Comparison of ENCODE assay signal across 1 cellular context in the genomic region with DNA sequence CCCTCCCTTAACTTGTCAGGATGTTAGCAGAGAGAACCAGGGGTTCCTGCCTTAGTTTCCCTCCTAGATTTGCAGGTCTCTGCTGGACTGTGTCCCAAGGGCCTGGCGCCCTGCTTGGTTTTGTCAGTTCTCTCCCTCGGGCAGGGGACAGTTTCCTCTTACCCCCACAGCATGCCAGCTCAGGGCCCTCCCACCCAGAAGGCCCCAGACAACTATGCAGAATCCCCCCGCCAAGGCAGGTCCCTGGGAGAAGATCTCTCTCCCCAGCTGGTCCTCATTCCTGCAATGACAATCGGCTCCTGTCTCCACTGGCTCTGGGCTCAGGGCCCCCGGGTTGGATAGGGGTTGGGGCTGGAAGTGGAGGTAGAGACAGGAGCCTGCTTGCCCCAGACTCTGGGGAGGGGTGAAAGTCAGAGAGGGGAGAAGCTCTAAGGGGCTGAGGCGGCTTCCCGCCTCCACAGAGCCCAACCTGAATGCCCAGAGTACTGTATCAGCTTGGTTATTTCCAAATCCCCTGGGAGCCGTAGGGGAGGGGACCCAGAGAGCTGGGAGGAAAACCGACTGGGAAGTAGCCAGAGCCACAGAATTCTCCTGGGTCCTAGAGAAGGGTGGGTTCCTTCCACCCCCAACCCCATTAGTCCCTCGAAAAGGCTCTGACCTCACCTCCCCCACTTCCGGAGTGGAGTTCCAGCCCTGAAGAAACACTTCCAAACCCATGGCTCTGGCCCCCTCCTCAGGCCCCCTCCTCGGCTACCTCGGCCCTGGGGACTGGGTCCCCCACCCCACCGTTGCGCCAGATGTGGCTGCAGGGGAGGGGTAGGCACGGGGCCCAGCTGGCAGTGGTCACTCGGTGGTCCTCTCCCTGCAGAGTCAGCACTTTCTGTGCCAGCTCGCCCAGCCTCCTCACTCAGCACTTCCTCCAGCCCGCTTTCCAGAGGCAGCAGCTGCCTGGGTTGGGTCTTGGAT.
TF ChIP-seq lines count a peak whose summit lies in the region.

No MANE protein-coding gene starts in this region.

TF ChIP-seq in HepG2, 621 proteins besides CTCF, POLR2A, EP300 and RAD21:
- peak; percentile 78 to 81 for TF ChIP-seq MAFK (conservative IDR thresholded peaks at IDR 0.05 in 1 of 2, IDR thresholded peaks at IDR 0.05 in 1 of 2; ENCODE audit: low read length in 2 of 2)
- no peak for TF ChIP-seq REXO4 (CRISPR knock-in tag; IDR thresholded peaks at IDR 0.05; ENCODE audit: borderline replicate concordance)
- TF ChIP-seq GLI4 (CRISPR knock-in tag; IDR thresholded peaks at IDR 0.05; ENCODE audit: borderline replicate concordance): no peak
- TF ChIP-seq ZNF691 (CRISPR knock-in tag; IDR thresholded peaks at IDR 0.05; ENCODE audit: borderline replicate concordance, low read depth): no peak
- no peak for TF ChIP-seq HOXA5 (CRISPR knock-in tag; IDR thresholded peaks at IDR 0.05)
- TF ChIP-seq ZNF274 (CRISPR knock-in tag; IDR thresholded peaks at IDR 0.05): no peak
- no peak for TF ChIP-seq RFX3 (CRISPR knock-in tag; IDR thresholded peaks at IDR 0.05)
- TF ChIP-seq MAFF (IDR thresholded peaks at IDR 0.05; ENCODE audit: low read depth, low read length): peak; percentile 71
- TF ChIP-seq NFKB2 (CRISPR knock-in tag; IDR thresholded peaks at IDR 0.05; ENCODE audit: borderline replicate concordance): no peak
- no peak for TF ChIP-seq RERE (CRISPR knock-in tag; IDR thresholded peaks at IDR 0.05; ENCODE audit: low read depth)
- TF ChIP-seq ZNF484 (CRISPR knock-in tag; IDR thresholded peaks at IDR 0.05; ENCODE audit: borderline replicate concordance, low read depth): no peak
- TF ChIP-seq PHF21A (CRISPR knock-in tag; IDR thresholded peaks at IDR 0.05): no peak
- no peak for TF ChIP-seq KAT2B (IDR thresholded peaks at IDR 0.05; ENCODE audit: borderline replicate concordance, low read depth, low read length)
- no peak for TF ChIP-seq RORA (CRISPR knock-in tag; IDR thresholded peaks at IDR 0.05)
- TF ChIP-seq ZMAT3 (CRISPR knock-in tag; conservative IDR thresholded peaks at IDR 0.05): no peak
- TF ChIP-seq HNRNPLL (IDR thresholded peaks at IDR 0.05; ENCODE audit: low read depth, low read length, poor library complexity, severe bottlenecking): no peak
- TF ChIP-seq E2F2 (CRISPR knock-in tag; IDR thresholded peaks at IDR 0.05; ENCODE audit: borderline replicate concordance): no peak
